2 cellular contexts compared by ENCODE assay signal in genomic region chr17:41935641-41936040, GRCh38.
TF ChIP-seq lines count a peak whose summit lies in the region.

No MANE protein-coding gene starts in this region.

TF ChIP-seq in H1, 55 proteins besides CTCF, POLR2A, EP300 and RAD21:
- TF ChIP-seq ZNF274 (IDR thresholded peaks at IDR 0.05; ENCODE audit: borderline replicate concordance, extremely low read depth, low read length) (no peak), NANOG (IDR thresholded peaks at IDR 0.05; ENCODE audit: insufficient read depth, low read depth, low read length, poor library complexity, severe bottlenecking) (peak; percentile 49)

TF ChIP-seq in HepG2, 621 proteins besides CTCF, POLR2A, EP300 and RAD21:
- no peak for TF ChIP-seq ZNF329 (CRISPR knock-in tag; IDR thresholded peaks at IDR 0.05; ENCODE audit: low read depth)
